ENCODE assay signal across 1 cellular context in genomic region chr1:227734546-227734857, GRCh38.
A peak's percentile ranks its signal among the peaks of the same experiment; 100 is the strongest.
TF ChIP-seq lines count a peak whose summit lies in the region.

No MANE protein-coding gene starts in this region.

TF ChIP-seq in HepG2, 621 proteins besides CTCF, POLR2A, EP300 and RAD21 (continued from another document):
- TF ChIP-seq ZNF597 (CRISPR knock-in tag; IDR thresholded peaks at IDR 0.05), result no peak
- no peak for TF ChIP-seq ZNF510 (CRISPR knock-in tag; IDR thresholded peaks at IDR 0.05; ENCODE audit: low read depth)
- TF ChIP-seq ZNF17 (CRISPR knock-in tag; IDR thresholded peaks at IDR 0.05), result peak; percentile 29; the same call in 1 of the 2 replicates
- no peak for TF ChIP-seq ZNF24 (IDR thresholded peaks at IDR 0.05)
- TF ChIP-seq KAT7 (CRISPR knock-in tag; IDR thresholded peaks at IDR 0.05; ENCODE audit: borderline replicate concordance), result no peak
- TF ChIP-seq TARDBP (CRISPR knock-in tag; IDR thresholded peaks at IDR 0.05), result no peak
- TF ChIP-seq ZNF362 (CRISPR knock-in tag; IDR thresholded peaks at IDR 0.05; ENCODE audit: borderline replicate concordance), result no peak
- no peak for TF ChIP-seq NFYB (CRISPR knock-in tag; IDR thresholded peaks at IDR 0.05)
- TF ChIP-seq NR0B2 (CRISPR knock-in tag; IDR thresholded peaks at IDR 0.05), result no peak
- peak; percentile 82; the same call in 1 of the 2 replicates for TF ChIP-seq NAIF1 (CRISPR knock-in tag; IDR thresholded peaks at IDR 0.05; ENCODE audit: borderline replicate concordance)
- TF ChIP-seq ZNF282 (IDR thresholded peaks at IDR 0.05; ENCODE audit: partially characterized antibody), result no peak
- TF ChIP-seq FLYWCH1 (CRISPR knock-in tag; IDR thresholded peaks at IDR 0.05), result no peak
- TF ChIP-seq USF2 (IDR thresholded peaks at IDR 0.05; ENCODE audit: low read depth, low read length), result no peak
- TF ChIP-seq USF2 (CRISPR knock-in tag; IDR thresholded peaks at IDR 0.05; ENCODE audit: borderline replicate concordance), result no peak
- no peak for TF ChIP-seq ZFP36 (IDR thresholded peaks at IDR 0.05; ENCODE audit: borderline replicate concordance, low read depth, low read length, partially characterized antibody)
